In genomic region chr9:22158983-22159382, GRCh38 we compare ENCODE assay signal across 9 cellular contexts.
DNase-seq lines count a peak whose midpoint lies in the region; ATAC-seq and TF ChIP-seq lines count a peak whose summit lies in the region.
"Had no signal": no experiment of that assay in that cellular context is flagged by ENCODE, and none has a peak within 500 bp of the region (broad histone marks: within the 10 kb centered on the region; RNA-seq: fewer than 3 reads in every experiment).

No MANE protein-coding gene starts in this region.

- H3K9me3 ChIP-seq in HEK293 (ENCODE audit: control insufficient read depth, insufficient read depth, low read depth, low read length) = no peaks in the 10 kb centered on the region

- H3K4me3 ChIP-seq in HEK293 (ENCODE audit: low read depth, low read length) (no peak overlapping the region), retinal pigment epithelial cell (ENCODE audit: low read length) (no peak overlapping the region)

- no peak for ATAC-seq in GM18520 (IDR thresholded peaks at IDR 0.05; ENCODE audit: unreplicated experiment)

- peaks cover 10% of the 10 kb centered on the region for H3K4me1 ChIP-seq in HEK293 (ENCODE audit: control insufficient read depth, insufficient read depth, low read length)

- no peak for TF ChIP-seq CTCF in HEK293 (tag by site-specific recombination; IDR thresholded peaks at IDR 0.05)
- TF ChIP-seq CTCF in retinal pigment epithelial cell (conservative IDR thresholded peaks at IDR 0.05; ENCODE audit: low read depth, low read length) = no peak

- no peaks in the 10 kb centered on the region for H3K36me3 ChIP-seq in HEK293 (ENCODE audit: control insufficient read depth in 2 of 2, insufficient read depth in 1 of 2, low read length in 2 of 2)

- intact Hi-C loops in head of caudate nucleus (cut with DNase I) = no loop called here

- POLR2A ChIA-PET in HEK293 (lab: Yijun Ruan, JAX) = interaction anchor here (0.8 to 2.0 kb wide), 4 partner anchors 10 to 165 kb away, joined by 3 to 8 read pairs (median 4); partner anchors contain the start of genes CDKN2A, CDKN2B and CDKN2B-AS1

- H3K27ac ChIP-seq in HEK293 (ENCODE audit: extremely low read depth, low read depth, low read length) = no peak overlapping the region

- CTCF ChIA-PET in HEK293 (lab: Yijun Ruan, JAX) = interaction anchor here (0.6 to 2.5 kb wide), 4 partner anchors 17 to 150 kb away, joined by 3 to 10 read pairs (median 3); partner anchors contain the start of gene CDKN2B

- DNase-seq in SKM-1 (lab: John Stamatoyannopoulos, UW; ENCODE audit: unreplicated experiment) = peak; percentile 72
- DNase-seq in head of caudate nucleus = peak in 32 of 42 donors; percentile 6 to 73 (median 24)
- peak; percentile 74 for DNase-seq in retinal pigment epithelial cell (ENCODE audit: low read depth)
- DNase-seq in NCI-H748 (lab: John Stamatoyannopoulos, UW; ENCODE audit: unreplicated experiment) = no peak
- DNase-seq in stimulated activated CD4-positive, alpha-beta T cell treated with anti-CD3 and anti-CD28 coated beads, Interleukin-1b, Interleukin-23, amount 100 ng/mL, for 48 hours = no peak
- DNase-seq in NCI-H1930 (lab: John Stamatoyannopoulos, UW) = no peak
- DNase-seq: T-helper 9 cell had no signal

TF ChIP-seq in HEK293, 187 proteins besides CTCF, POLR2A, EP300 and RAD21:
- TF ChIP-seq ZBTB1 (tag by site-specific recombination; IDR thresholded peaks at IDR 0.05) (no peak), ZNF335 (tag by site-specific recombination; conservative IDR thresholded peaks at IDR 0.05) (0 out of 2 replicates have a peak, but pooled peaks have one; percentile 18), ZBTB49 (tag by site-specific recombination; IDR thresholded peaks at IDR 0.05; ENCODE audit: low read depth) (no peak), ZNF398 (tag by site-specific recombination; IDR thresholded peaks at IDR 0.05) (peak; percentile 71), KLF10 (tag by site-specific recombination; IDR thresholded peaks at IDR 0.05) (0 out of 2 replicates have a peak, but pooled peaks have one; percentile 28), ZSCAN4 (tag by site-specific recombination; IDR thresholded peaks at IDR 0.05) (peak; percentile 68), PATZ1 (tag by site-specific recombination; IDR thresholded peaks at IDR 0.05) (peak; percentile 61), OSR2 (tag by site-specific recombination; IDR thresholded peaks at IDR 0.05) (peak; percentile 74), EGR2 (tag by site-specific recombination; IDR thresholded peaks at IDR 0.05; ENCODE audit: low read depth) (peak; percentile 81), ZNF24 (tag by site-specific recombination; IDR thresholded peaks at IDR 0.05) (0 out of 2 replicates have a peak, but pooled peaks have one; percentile 29), ZFHX2 (tag by site-specific recombination; conservative IDR thresholded peaks at IDR 0.05) (peak; percentile 92), ZNF169 (tag by site-specific recombination; IDR thresholded peaks at IDR 0.05) (no peak), SCRT2 (tag by site-specific recombination; IDR thresholded peaks at IDR 0.05) (peak; percentile 65; the same call in 1 of the 2 replicates), ZBTB17 (tag by site-specific recombination; IDR thresholded peaks at IDR 0.05) (0 out of 2 replicates have a peak, but pooled peaks have one; percentile 9), ZEB2 (tag by site-specific recombination; IDR thresholded peaks at IDR 0.05) (peak; percentile 51; the same call in 1 of the 2 replicates), HOXC10 (CRISPR knock-in tag; IDR thresholded peaks at IDR 0.05) (no peak)

Comparison
In these comparisons a context has a peak if more than half of its experiments do, and no peak if none do; other contexts are left out.
1. DNase-seq: peak in SKM-1 (single experiment), head of caudate nucleus (32 of 42) and retinal pigment epithelial cell (single experiment); none in NCI-H748 (single experiment), stimulated activated CD4-positive, alpha-beta T cell treated with anti-CD3 and anti-CD28 coated beads, Interleukin-1b, Interleukin-23, amount 100 ng/mL, for 48 hours (single experiment) and NCI-H1930 (0 of 2).